ENCODE assay signal across 9 cellular contexts in the genomic region with DNA sequence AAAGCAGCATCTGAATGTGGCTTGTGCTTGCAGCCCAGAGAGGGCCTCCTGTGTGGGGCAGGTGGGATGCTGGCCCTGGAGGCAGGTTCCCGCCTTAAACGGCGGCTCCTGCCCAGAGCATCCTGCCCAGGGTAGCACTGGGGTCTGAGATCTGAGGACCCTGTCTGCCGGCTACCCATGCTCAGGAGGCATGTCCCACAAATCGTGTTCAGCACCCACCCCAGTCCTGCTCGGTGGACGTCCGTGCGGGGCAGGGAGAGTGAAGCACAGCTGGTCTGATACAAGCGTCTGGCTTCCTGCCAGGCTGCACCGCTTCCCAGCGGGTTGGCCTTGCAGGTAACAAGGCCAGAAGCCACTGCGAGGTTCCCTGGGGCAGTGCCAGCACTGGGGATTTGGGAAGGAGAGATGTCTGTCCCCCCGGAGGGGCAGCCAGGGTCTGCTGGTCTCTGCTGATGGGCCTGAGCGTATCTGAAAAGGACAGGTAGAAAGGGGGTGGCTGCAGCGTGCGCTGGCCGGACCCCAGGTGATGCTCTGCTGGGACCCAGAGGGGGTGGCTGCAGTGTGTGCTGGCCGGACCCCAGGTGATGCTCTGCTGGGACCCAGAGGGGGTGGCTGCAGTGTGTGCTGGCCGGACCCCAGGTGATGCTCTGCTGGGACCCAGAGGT. TPM values are rescaled to one million over a fixed set of nuclear protein-coding genes. Genes with fewer than 3 reads are reported as not detected.
DNase-seq lines count a peak whose midpoint lies in the region; ATAC-seq and TF ChIP-seq lines count a peak whose summit lies in the region.
"Had no signal": no experiment of that assay in that cellular context is flagged by ENCODE, and none has a peak within 500 bp of the region (broad histone marks: within the 10 kb centered on the region; RNA-seq: fewer than 3 reads in every experiment).

No MANE protein-coding gene starts in this region.

- no peak overlapping the region for H4K12ac ChIP-seq in trophoblast cell (ENCODE audit: low read depth, low read length)

- no peaks in the 10 kb centered on the region for H3K9me3 ChIP-seq in OCI-LY1 (ENCODE audit: low read length)
- no peaks in the 10 kb centered on the region for H3K9me3 ChIP-seq in esophagus (ENCODE audit: control insufficient read depth in 2 of 2, insufficient read depth in 1 of 2, low read depth in 1 of 2, low read length in 1 of 2)
- no peaks in the 10 kb centered on the region for H3K9me3 ChIP-seq in trophoblast cell (ENCODE audit: insufficient read depth, low read depth, low read length)
- no peaks in the 10 kb centered on the region for H3K9me3 ChIP-seq in gastrocnemius medialis
- H3K9me3 ChIP-seq: SJSA1 had no signal

- intact Hi-C loops in lower leg skin (cut with DNase I; ENCODE audit: low total_unique reads) (loop anchor here (10.0 kb wide), 1 partner anchor 255 kb away; no protein-coding TSS in a partner anchor), gastrocnemius medialis (cut with DNase I; ENCODE audit: low total_unique reads) (loop anchor here (10.0 kb wide), 1 partner anchor 405 kb away; no protein-coding TSS in a partner anchor)

- in situ Hi-C loops in gastrocnemius medialis (cut with MboI; ENCODE audit: low sequenced_read_pairs in 4 of 4): no loop called here

- H3K79me2 ChIP-seq in OCI-LY1 (ENCODE audit: insufficient read depth, low read length): peaks cover 5% of the 10 kb centered on the region; the same call in 1 of the 2 replicates
- H3K79me2 ChIP-seq in trophoblast cell (ENCODE audit: control insufficient read depth, insufficient read depth, low read length, poor library complexity): peaks cover 20% of the 10 kb centered on the region

- H4K20me1 ChIP-seq in OCI-LY1 (ENCODE audit: insufficient read depth, low read length): no peaks in the 10 kb centered on the region

- H3K4ac ChIP-seq in trophoblast cell (ENCODE audit: low read depth, low read length): peak overlapping the region; percentile 3

- H2BK120ac ChIP-seq in trophoblast cell (ENCODE audit: insufficient read depth, low read length, poor library complexity): no peak overlapping the region

- H4K91ac ChIP-seq in trophoblast cell (ENCODE audit: low read depth, low read length): peak overlapping the region; percentile 44

- peak overlapping the region; percentile 28 for H3K14ac ChIP-seq in trophoblast cell (ENCODE audit: low read length)

- H3K79me1 ChIP-seq in trophoblast cell (ENCODE audit: low read length): peaks cover 25% of the 10 kb centered on the region

- H2BK12ac ChIP-seq in trophoblast cell (ENCODE audit: low read length): peak overlapping the region; percentile 6

- peak overlapping the region; percentile 77 for H3K4me2 ChIP-seq in OCI-LY1 (ENCODE audit: low read length)
- H3K4me2 ChIP-seq in trophoblast cell (ENCODE audit: low read length): no peak overlapping the region

- H2AFZ ChIP-seq in OCI-LY1 (ENCODE audit: low read length) (no peak overlapping the region), trophoblast cell (ENCODE audit: insufficient read depth, low read length, poor library complexity) (no peak overlapping the region)

- H3K4me1 ChIP-seq in OCI-LY1 (ENCODE audit: insufficient read depth, low read length, severe bottlenecking) (peaks cover 88% of the 10 kb centered on the region), esophagus (ENCODE audit: control insufficient read depth in 2 of 2, insufficient read depth in 2 of 2, low read length in 1 of 2) (peaks cover 6 to 38% of the 10 kb centered on the region in 2 donors), trophoblast cell (ENCODE audit: control insufficient read depth in 1 of 2, insufficient read depth in 2 of 2, low read length in 2 of 2) (peaks cover 47 to 53% of the 10 kb centered on the region in 2 experiments), gastrocnemius medialis (peaks cover 22 to 30% of the 10 kb centered on the region in 2 donors)

- WGBS in esophagus, 2 donors: 65 to 66% methylated on average over 20 of the region's 20 CpGs
- WGBS in trophoblast cell (ENCODE audit: extremely low coverage, insufficient coverage, insufficient read length): no CpG with 5 or more reads among the region's 20 CpGs
- 73 to 77% methylated on average over 13 to 15 of the region's 20 CpGs for WGBS in lower leg skin, 2 donors

- peaks cover 34% of the 10 kb centered on the region; the same call in 1 of the 2 replicates for H3K36me3 ChIP-seq in OCI-LY1 (ENCODE audit: insufficient read depth, low read length)
- H3K36me3 ChIP-seq in esophagus (ENCODE audit: control insufficient read depth in 2 of 2, insufficient read depth in 2 of 2, low read length in 1 of 2): peaks cover 0 to 20% of the 10 kb centered on the region in 2 donors
- H3K36me3 ChIP-seq in trophoblast cell (ENCODE audit: control insufficient read depth in 1 of 2, insufficient read depth in 2 of 2, low read length in 2 of 2): peaks cover 15 to 22% of the 10 kb centered on the region in 2 experiments
- H3K36me3 ChIP-seq in gastrocnemius medialis: peaks cover 0 to 12% of the 10 kb centered on the region in 2 donors

- DNase-seq in trophoblast cell (no peak), lower leg skin (ENCODE audit: low spot score in 2 of 2) (no peak), gastrocnemius medialis (no peak), GM20000 (ENCODE audit: low spot score) (no peak)

- H3K9ac ChIP-seq in OCI-LY1 (ENCODE audit: low read length): peak overlapping the region; percentile 77
- no peak overlapping the region for H3K9ac ChIP-seq in trophoblast cell (ENCODE audit: low read length)

- peak overlapping the region; percentile 19 for H3K18ac ChIP-seq in trophoblast cell (ENCODE audit: low read length)

- no peak for ATAC-seq in GM18511 (IDR thresholded peaks at IDR 0.05; ENCODE audit: unreplicated experiment)
- no peak for ATAC-seq in gastrocnemius medialis

- TF ChIP-seq POLR2A in lower leg skin (IDR thresholded peaks at IDR 0.05): no peak
- TF ChIP-seq POLR2A in gastrocnemius medialis (IDR thresholded peaks at IDR 0.05): no peak

- TF ChIP-seq CTCF in OCI-LY1 (IDR thresholded peaks at IDR 0.05; ENCODE audit: low read length): no peak
- no peak for TF ChIP-seq CTCF in lower leg skin (IDR thresholded peaks at IDR 0.05)
- no peak for TF ChIP-seq CTCF in gastrocnemius medialis (IDR thresholded peaks at IDR 0.05 in 4 of 5, conservative IDR thresholded peaks at IDR 0.05 in 1 of 5)
- TF ChIP-seq CTCF in GM20000 (IDR thresholded peaks at IDR 0.05; ENCODE audit: extremely low read depth, missing control alignments): no peak

- H3K27me3 ChIP-seq in OCI-LY1 (ENCODE audit: insufficient read depth, low read length) (no peaks in the 10 kb centered on the region), esophagus (ENCODE audit: control insufficient read depth in 1 of 2, insufficient read depth in 2 of 2, low read length in 2 of 2) (no peaks in the 10 kb centered on the region), trophoblast cell (ENCODE audit: insufficient read depth, low read length) (no peaks in the 10 kb centered on the region), gastrocnemius medialis (no peaks in the 10 kb centered on the region)
- H3K27me3 ChIP-seq: SJSA1 had no signal

- H3K23ac ChIP-seq in trophoblast cell (ENCODE audit: low read length): no peak overlapping the region

- no peaks in the 10 kb centered on the region for H3K9me2 ChIP-seq in OCI-LY1 (ENCODE audit: low read depth, low read length)

- peaks cover 23% of the 10 kb centered on the region; the same call in 1 of the 2 replicates for H3F3A ChIP-seq in OCI-LY1 (ENCODE audit: insufficient read depth, low read length)

- H4K8ac ChIP-seq in trophoblast cell (ENCODE audit: low read depth, low read length): no peak overlapping the region

- H3K27ac ChIP-seq in OCI-LY1 (ENCODE audit: low read depth, low read length, poor library complexity, severe bottlenecking) (peak overlapping the region; percentile 100), esophagus (ENCODE audit: low read depth in 2 of 2, low read length in 1 of 2) (peak overlapping the region; percentile 94), trophoblast cell (ENCODE audit: low read depth, low read length) (peak overlapping the region; percentile 88), gastrocnemius medialis (peak overlapping the region in 1 of 4 donors; percentile 66)

- no peak overlapping the region for H2BK5ac ChIP-seq in trophoblast cell (ENCODE audit: low read depth, low read length, poor library complexity)

- H3K4me3 ChIP-seq in GM08714 (ENCODE audit: low read length): peak overlapping the region; percentile 45; the same call in 1 of the 2 replicates
- peak overlapping the region; percentile 97 for H3K4me3 ChIP-seq in OCI-LY1 (ENCODE audit: low read depth, low read length, poor library complexity, severe bottlenecking)
- H3K4me3 ChIP-seq in esophagus (ENCODE audit: low read depth in 1 of 2, low read length in 2 of 2): no peak overlapping the region
- H3K4me3 ChIP-seq in trophoblast cell (ENCODE audit: low read depth, low read length): no peak overlapping the region
- no peak overlapping the region for H3K4me3 ChIP-seq in lower leg skin (ENCODE audit: low read depth, poor library complexity, severe bottlenecking)
- no peak overlapping the region for H3K4me3 ChIP-seq in gastrocnemius medialis

- H2AK5ac ChIP-seq in trophoblast cell (ENCODE audit: low read length): no peak overlapping the region

RNA-seq across cellular contexts. Expression of gene TRABD, which starts 3.6 kb away (rescaled TPM):
- polyA plus RNA-seq in esophagus: 10 to 100 TPM; 47.4 to 54.5 TPM
- 43.0 and 44.0 TPM in 2 replicates for polyA plus RNA-seq in trophoblast cell (2013)
- total RNA-seq in lower leg skin (10 to 100 TPM; 31.5 to 62.7 (median 46.4) TPM), gastrocnemius medialis (10 to 100 TPM; 21.4 to 30.3 (median 24.5) TPM)

RNA-seq across cellular contexts. Expression of gene SELENOO, which starts 11.5 kb away (rescaled TPM):
- polyA plus RNA-seq in esophagus: 10 to 100 TPM; 23.0 to 35.9 TPM
- polyA plus RNA-seq in trophoblast cell (2013): 13.6 and 13.8 TPM in 2 replicates
- total RNA-seq in lower leg skin (10 to 100 TPM; 33.3 to 52.3 (median 43.1) TPM), gastrocnemius medialis (10 to 100 TPM; 26.4 to 54.9 (median 34.0) TPM)

RNA-seq across cellular contexts. Expression of gene PANX2, which starts 18.8 kb away (rescaled TPM):
- 1 to 10 TPM; 2.1 to 2.6 TPM for polyA plus RNA-seq in esophagus
- polyA plus RNA-seq in trophoblast cell (2013): 4.0 TPM in 2 replicates
- total RNA-seq in lower leg skin (1 to 10 TPM; 1.4 to 4.3 (median 1.8) TPM), gastrocnemius medialis (under 1 TPM in 2 of 4 donors, not detected in 2; 0.40 to 0.83 TPM)

RNA-seq across cellular contexts. Expression of gene TUBGCP6, which starts 55.5 kb away (rescaled TPM):
- polyA plus RNA-seq in esophagus: 10 to 100 TPM; 19.3 to 37.9 TPM
- polyA plus RNA-seq in trophoblast cell (2013): 9.8 and 10.1 TPM in 2 replicates
- total RNA-seq in lower leg skin: 10 to 100 TPM; 37.1 to 67.0 (median 52.5) TPM
- total RNA-seq in gastrocnemius medialis: 10 to 100 TPM; 18.7 to 27.4 (median 19.2) TPM

Comparison
In these comparisons a context has a peak if more than half of its experiments do, and no peak if none do; other contexts are left out.
1. H3K4me3 ChIP-seq: peak in GM08714 (single experiment) and OCI-LY1 (single experiment); none in esophagus (0 of 2), trophoblast cell (single experiment), lower leg skin (single experiment) and gastrocnemius medialis (0 of 4).